Comparison of ENCODE assay signal across 11 cellular contexts in the genomic region with DNA sequence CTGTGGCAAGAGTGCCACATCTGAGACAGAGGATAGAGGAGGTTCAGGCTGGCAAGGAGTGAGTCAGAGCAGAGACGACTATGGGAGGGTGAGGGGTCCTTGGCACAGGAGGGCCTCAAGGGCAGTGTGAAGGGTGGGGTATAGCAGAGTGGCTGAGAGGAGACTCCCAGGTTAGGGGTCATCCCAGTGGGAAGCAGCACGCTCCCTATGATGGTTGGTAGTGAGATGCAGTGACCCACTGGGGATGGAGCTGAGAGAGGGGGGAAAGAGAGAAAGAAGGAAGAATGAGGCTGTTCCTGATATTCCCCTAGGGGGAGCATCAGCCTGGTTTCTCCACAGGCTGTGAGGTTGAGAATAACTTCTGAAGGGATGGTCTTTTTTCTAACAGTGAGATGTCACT.
DNase-seq lines count a peak whose midpoint lies in the region; ATAC-seq and TF ChIP-seq lines count a peak whose summit lies in the region.
"Had no signal": no experiment of that assay in that cellular context is flagged by ENCODE, and none has a peak within 500 bp of the region (broad histone marks: within the 10 kb centered on the region; RNA-seq: fewer than 3 reads in every experiment).

No MANE protein-coding gene starts in this region.

- peak overlapping the region; percentile 78 for H3K18ac ChIP-seq in neuronal stem cell (ENCODE audit: low read length)

- no CpG with 5 or more reads among the region's 2 CpGs for WGBS in neuronal stem cell (ENCODE audit: extremely low coverage in 2 of 2, insufficient read length in 2 of 2, insufficient replicate concordance in 1 of 2), 2 donors

- H3K27ac Mint-ChIP-seq in CD4-positive, alpha-beta T cell, result no peak overlapping the region

- no peaks in the 10 kb centered on the region for H3K27me3 Mint-ChIP-seq in CD4-positive, alpha-beta T cell

- H3K14ac ChIP-seq in neuronal stem cell (ENCODE audit: low read length), result no peak overlapping the region

- H2BK12ac ChIP-seq in neuronal stem cell (ENCODE audit: low read length), result peak overlapping the region; percentile 27

- peak overlapping the region; percentile 7 for H2AK5ac ChIP-seq in neuronal stem cell (ENCODE audit: low read depth, low read length)

- no peaks in the 10 kb centered on the region for H3K4me1 Mint-ChIP-seq in CD4-positive, alpha-beta T cell (ENCODE audit: low read depth)

- no peak overlapping the region for H4K8ac ChIP-seq in neuronal stem cell (ENCODE audit: low read depth, low read length)

- H3K9me3 ChIP-seq in neuronal stem cell (replicated peaks in 1 of 2; ENCODE audit: control insufficient read depth in 2 of 2, insufficient read depth in 1 of 2, low read depth in 1 of 2, low read length in 2 of 2), result no peaks in the 10 kb centered on the region
- no peaks in the 10 kb centered on the region for H3K9me3 ChIP-seq in CD4-positive, alpha-beta T cell (ENCODE audit: control insufficient read depth, low read length)
- H3K9me3 ChIP-seq: left lung, uterus had no signal

- POLR2A ChIA-PET in CD4-positive, alpha-beta T cell (lab: Charles Lee), result no interaction called here

- peak in 55 of 56 donors; percentile 38 to 82 (median 61) for TF ChIP-seq CTCF in dorsolateral prefrontal cortex (IDR thresholded peaks at IDR 0.05 in 54 of 56, conservative IDR thresholded peaks at IDR 0.05 in 2 of 56; ENCODE audit: low read depth in 1 of 56, partially characterized antibody in 56 of 56)
- no peak for TF ChIP-seq CTCF in CD4-positive, alpha-beta T cell (IDR thresholded peaks at IDR 0.05)

- H3K4me1 ChIP-seq in neuronal stem cell (ENCODE audit: control insufficient read depth in 2 of 2, insufficient read depth in 1 of 2, low read depth in 1 of 2, low read length in 2 of 2), result peaks cover 24 to 60% of the 10 kb centered on the region in 2 donors
- H3K4me1 ChIP-seq: left lung, uterus had no signal

- H3K4me2 ChIP-seq in neuronal stem cell (ENCODE audit: insufficient read depth, low read length, poor library complexity, severe bottlenecking), result peak overlapping the region; percentile 26

- H3K27me3 ChIP-seq in dorsolateral prefrontal cortex, result no peaks in the 10 kb centered on the region
- H3K27me3 ChIP-seq in neuronal stem cell (ENCODE audit: control insufficient read depth in 3 of 3, insufficient read depth in 3 of 3, low read depth in 1 of 3, low read length in 3 of 3), result no peaks in the 10 kb centered on the region
- H3K27me3 ChIP-seq in CD4-positive, alpha-beta T cell (ENCODE audit: control insufficient read depth, insufficient read depth, low read length), result no peaks in the 10 kb centered on the region
- H3K27me3 ChIP-seq: left lung, uterus had no signal

- peak overlapping the region; percentile 26 for H3K9ac ChIP-seq in neuronal stem cell (ENCODE audit: low read depth, low read length, poor library complexity)

- no peak overlapping the region for H4K91ac ChIP-seq in neuronal stem cell (ENCODE audit: low read depth, low read length, poor library complexity)

- H3K23ac ChIP-seq in neuronal stem cell (ENCODE audit: low read depth, low read length, poor library complexity), result no peak overlapping the region

- H3K36me3 Mint-ChIP-seq in CD4-positive, alpha-beta T cell (ENCODE audit: low read depth), result peaks cover 36% of the 10 kb centered on the region

- H3K79me1 ChIP-seq in neuronal stem cell (ENCODE audit: low read depth, low read length), result no peaks in the 10 kb centered on the region

- H3K27ac ChIP-seq in dorsolateral prefrontal cortex, result peak overlapping the region in 49 of 59 donors; percentile 6 to 84 (median 62)
- peak overlapping the region; percentile 65 for H3K27ac ChIP-seq in neuronal stem cell (replicated peaks; ENCODE audit: low read length)
- no peak overlapping the region for H3K27ac ChIP-seq in CD4-positive, alpha-beta T cell (ENCODE audit: low read depth, low read length)
- H3K27ac ChIP-seq: coronary artery, left lung, uterus had no signal

- no peak for ATAC-seq in CD4-positive, alpha-beta T cell (ENCODE audit: poor library complexity)
- ATAC-seq: left lung had no signal

- peak; percentile 50 for DNase-seq in NCI-H1092 treated with DMSO at 0.1 percent for 48 hours (lab: John Stamatoyannopoulos, UW)
- DNase-seq in NCI-H1092 (lab: John Stamatoyannopoulos, UW), result no peak
- peak; percentile 25 for DNase-seq in NAMALWA (ENCODE audit: low spot score)
- DNase-seq in dorsolateral prefrontal cortex, result peak in 1 of 10 donors; percentile 44
- no peak for DNase-seq in neuronal stem cell (ENCODE audit: low spot score)
- DNase-seq in CD4-positive, alpha-beta T cell, result no peak
- DNase-seq in cerebellum (ENCODE audit: low spot score), result no peak
- DNase-seq in LoVo (ENCODE audit: low spot score), result no peak
- DNase-seq: left lung, uterus had no signal

- H3K4me3 Mint-ChIP-seq in CD4-positive, alpha-beta T cell, result no peak overlapping the region

- H2BK5ac ChIP-seq in neuronal stem cell (ENCODE audit: low read length), result no peak overlapping the region

- CTCF ChIA-PET in CD4-positive, alpha-beta T cell (lab: Charles Lee), result no interaction called here

- no peaks in the 10 kb centered on the region for H3K9me3 Mint-ChIP-seq in CD4-positive, alpha-beta T cell

- H2BK15ac ChIP-seq in neuronal stem cell (ENCODE audit: low read length), result peak overlapping the region; percentile 32

- peak overlapping the region; percentile 54 for H2AFZ ChIP-seq in neuronal stem cell (ENCODE audit: low read length)

- peaks cover 0 to 1% of the 10 kb centered on the region in 2 donors for H3K36me3 ChIP-seq in neuronal stem cell (replicated peaks in 1 of 2; ENCODE audit: control insufficient read depth in 2 of 2, insufficient read depth in 2 of 2, low read length in 2 of 2)
- H3K36me3 ChIP-seq: uterus had no signal

- intact Hi-C loops in dorsolateral prefrontal cortex (cut with DNase I), result loop anchor here in 1 of 2 donors (5.0 kb wide), 1 partner anchor 102 kb away; no protein-coding TSS in a partner anchor
- intact Hi-C loops in CD4-positive, alpha-beta T cell (cut with DNase I, micrococcal nuclease), result no loop called here

- H3K4me3 ChIP-seq in dorsolateral prefrontal cortex (no peak overlapping the region), neuronal stem cell (ENCODE audit: low read length in 2 of 2) (no peak overlapping the region)
- H3K4me3 ChIP-seq: coronary artery, left lung, uterus had no signal

- no peak overlapping the region for H3K4ac ChIP-seq in neuronal stem cell (ENCODE audit: low read length)

- H2BK120ac ChIP-seq in neuronal stem cell (ENCODE audit: low read depth, low read length), result no peak overlapping the region

Comparison
In these comparisons a context has a peak if more than half of its experiments do, and no peak if none do; other contexts are left out.
1. DNase-seq: peak in NCI-H1092 treated with DMSO at 0.1 percent for 48 hours (single experiment) and NAMALWA (single experiment); none in NCI-H1092 (single experiment), neuronal stem cell (single experiment), CD4-positive, alpha-beta T cell (0 of 10), cerebellum (single experiment) and LoVo (single experiment).